Comparison of ENCODE assay signal across 21 cellular contexts in genomic region chr13:57824121-57824520, GRCh38.
"Had no signal": no experiment of that assay in that cellular context is flagged by ENCODE, and none has a peak within 500 bp of the region (broad histone marks: within the 10 kb centered on the region; RNA-seq: fewer than 3 reads in every experiment).

No MANE protein-coding gene starts in this region.

- H3K79me2 ChIP-seq: parathyroid adenoma had no signal

- H3K36me3 ChIP-seq: esophagus squamous epithelium, neutrophil, thoracic aorta, upper lobe of right lung, uterus had no signal

- H2AFZ ChIP-seq: parathyroid adenoma had no signal

- H3K9ac ChIP-seq: parathyroid adenoma had no signal

- H3K27ac Mint-ChIP-seq: effector memory CD8-positive, alpha-beta T cell; mesothelial cell of epicardium; naive thymus-derived CD4-positive, alpha-beta T cell; nephron; stimulated activated naive B cell treated with anti-CD40 and anti-IgM and Interleukin-4, amounts not matched to agents 10 μg/mL and 1 μg/mL and 100 μg/mL, for 72 hours; stimulated activated naive CD8-positive, alpha-beta T cell treated with anti-CD3 and anti-CD28 coated beads, Interleukin-15, Interleukin-2, amounts not matched to agents 100 ng/mL and 50 ng/mL, for 24 hours had no signal

- H3K27ac ChIP-seq: esophagus squamous epithelium, neutrophil, parathyroid adenoma, thoracic aorta, tibial nerve, upper lobe of right lung, uterus had no signal

- H3K9me3 Mint-ChIP-seq: mesothelial cell of epicardium, nephron had no signal

- H3K36me3 Mint-ChIP-seq: mesothelial cell of epicardium; naive thymus-derived CD4-positive, alpha-beta T cell; stimulated activated naive B cell treated with anti-CD40 and anti-IgM and Interleukin-4, amounts not matched to agents 10 μg/mL and 1 μg/mL and 100 μg/mL, for 72 hours had no signal

- DNase-seq: cortex of kidney; effector memory CD8-positive, alpha-beta T cell; erythroblast; esophagus squamous epithelium; foreskin melanocyte; glutamatergic neuron; mesenchymal stem cell; naive thymus-derived CD4-positive, alpha-beta T cell; stimulated activated CD4-positive, alpha-beta T cell treated with anti-CD3 and anti-CD28 coated beads, Interleukin-4, amount 100 ng/mL, for 4 hours; stimulated activated naive B cell treated with anti-CD40 and anti-IgM and Interleukin-4, amounts not matched to agents 10 μg/mL and 1 μg/mL and 100 μg/mL, for 72 hours; upper lobe of right lung; uterus had no signal

- H3K27me3 Mint-ChIP-seq: effector memory CD8-positive, alpha-beta T cell; naive thymus-derived CD4-positive, alpha-beta T cell; progenitor cell of endocrine pancreas; stimulated activated naive B cell treated with anti-CD40 and anti-IgM and Interleukin-4, amounts not matched to agents 10 μg/mL and 1 μg/mL and 100 μg/mL, for 72 hours; stimulated activated naive CD8-positive, alpha-beta T cell treated with anti-CD3 and anti-CD28 coated beads, Interleukin-15, Interleukin-2, amounts not matched to agents 100 ng/mL and 50 ng/mL, for 24 hours had no signal

- H3K27me3 ChIP-seq: esophagus squamous epithelium, neutrophil, tibial nerve, upper lobe of right lung, uterus had no signal

- H3K4me1 Mint-ChIP-seq: naive thymus-derived CD4-positive, alpha-beta T cell; stimulated activated naive B cell treated with anti-CD40 and anti-IgM and Interleukin-4, amounts not matched to agents 10 μg/mL and 1 μg/mL and 100 μg/mL, for 72 hours had no signal

- H3K9me3 ChIP-seq: neutrophil, thoracic aorta, tibial nerve, upper lobe of right lung, uterus had no signal

- H3K4me3 ChIP-seq: esophagus squamous epithelium, thoracic aorta, tibial nerve, upper lobe of right lung, uterus had no signal

- ATAC-seq: effector memory CD8-positive, alpha-beta T cell; naive thymus-derived CD4-positive, alpha-beta T cell; sciatic nerve; stimulated activated naive B cell treated with anti-CD40 and anti-IgM and Interleukin-4, amounts not matched to agents 10 μg/mL and 1 μg/mL and 100 μg/mL, for 72 hours; upper lobe of right lung had no signal

- H3K4me3 Mint-ChIP-seq: effector memory CD8-positive, alpha-beta T cell; mesothelial cell of epicardium; naive thymus-derived CD4-positive, alpha-beta T cell; nephron; stimulated activated naive B cell treated with anti-CD40 and anti-IgM and Interleukin-4, amounts not matched to agents 10 μg/mL and 1 μg/mL and 100 μg/mL, for 72 hours; stimulated activated naive CD8-positive, alpha-beta T cell treated with anti-CD3 and anti-CD28 coated beads, Interleukin-15, Interleukin-2, amounts not matched to agents 100 ng/mL and 50 ng/mL, for 24 hours had no signal

- H3K4me1 ChIP-seq: esophagus squamous epithelium, parathyroid adenoma, tibial nerve, upper lobe of right lung, uterus had no signal
